Comparison of ENCODE assay signal across 1 cellular context in the genomic region with DNA sequence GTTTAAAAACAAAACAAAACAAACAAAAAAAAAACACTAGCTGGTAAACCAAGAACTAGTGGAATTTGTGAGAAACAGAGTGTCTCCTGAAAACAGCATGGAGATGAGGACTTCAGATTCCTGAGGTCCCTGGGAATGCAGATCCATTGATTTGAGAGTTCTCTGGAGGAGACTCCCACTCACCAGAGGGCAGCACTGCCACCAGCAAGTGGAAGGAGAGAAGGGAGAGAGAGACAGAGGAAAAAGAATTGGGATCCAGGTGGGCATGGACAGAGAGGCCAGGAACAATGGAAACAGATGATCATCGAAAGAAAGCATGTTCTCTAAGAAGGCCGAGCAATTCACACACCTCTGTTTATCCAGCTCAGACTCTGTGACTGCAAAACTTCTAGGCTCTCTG.
TF ChIP-seq lines count a peak whose summit lies in the region.

No MANE protein-coding gene starts in this region.

TF ChIP-seq in WTC11, 78 proteins besides CTCF, POLR2A, EP300 and RAD21 (continued from another document):
- TF ChIP-seq, protein P1, sequence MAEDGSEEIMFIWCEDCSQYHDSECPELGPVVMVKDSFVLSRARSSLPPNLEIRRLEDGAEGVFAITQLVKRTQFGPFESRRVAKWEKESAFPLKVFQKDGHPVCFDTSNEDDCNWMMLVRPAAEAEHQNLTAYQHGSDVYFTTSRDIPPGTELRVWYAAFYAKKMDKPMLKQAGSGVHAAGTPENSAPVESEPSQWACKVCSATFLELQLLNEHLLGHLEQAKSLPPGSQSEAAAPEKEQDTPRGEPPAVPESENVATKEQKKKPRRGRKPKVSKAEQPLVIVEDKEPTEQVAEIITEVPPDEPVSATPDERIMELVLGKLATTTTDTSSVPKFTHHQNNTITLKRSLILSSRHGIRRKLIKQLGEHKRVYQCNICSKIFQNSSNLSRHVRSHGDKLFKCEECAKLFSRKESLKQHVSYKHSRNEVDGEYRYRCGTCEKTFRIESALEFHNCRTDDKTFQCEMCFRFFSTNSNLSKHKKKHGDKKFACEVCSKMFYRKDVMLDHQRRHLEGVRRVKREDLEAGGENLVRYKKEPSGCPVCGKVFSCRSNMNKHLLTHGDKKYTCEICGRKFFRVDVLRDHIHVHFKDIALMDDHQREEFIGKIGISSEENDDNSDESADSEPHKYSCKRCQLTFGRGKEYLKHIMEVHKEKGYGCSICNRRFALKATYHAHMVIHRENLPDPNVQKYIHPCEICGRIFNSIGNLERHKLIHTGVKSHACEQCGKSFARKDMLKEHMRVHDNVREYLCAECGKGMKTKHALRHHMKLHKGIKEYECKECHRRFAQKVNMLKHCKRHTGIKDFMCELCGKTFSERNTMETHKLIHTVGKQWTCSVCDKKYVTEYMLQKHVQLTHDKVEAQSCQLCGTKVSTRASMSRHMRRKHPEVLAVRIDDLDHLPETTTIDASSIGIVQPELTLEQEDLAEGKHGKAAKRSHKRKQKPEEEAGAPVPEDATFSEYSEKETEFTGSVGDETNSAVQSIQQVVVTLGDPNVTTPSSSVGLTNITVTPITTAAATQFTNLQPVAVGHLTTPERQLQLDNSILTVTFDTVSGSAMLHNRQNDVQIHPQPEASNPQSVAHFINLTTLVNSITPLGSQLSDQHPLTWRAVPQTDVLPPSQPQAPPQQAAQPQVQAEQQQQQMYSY (CRISPR knock-in tag; IDR thresholded peaks at IDR 0.05), result no peak
- TF ChIP-seq TEAD1 (CRISPR knock-in tag; IDR thresholded peaks at IDR 0.05) (no peak), HMGA2 (CRISPR knock-in tag; IDR thresholded peaks at IDR 0.05) (no peak), TP53 (CRISPR knock-in tag; IDR thresholded peaks at IDR 0.05) (no peak), NFATC4 (CRISPR knock-in tag; IDR thresholded peaks at IDR 0.05) (no peak)
